Comparison of ENCODE assay signal across 13 cellular contexts in genomic region chr1:104125226-104125625, GRCh38.
"Had no signal": no experiment of that assay in that cellular context is flagged by ENCODE, and none has a peak within 500 bp of the region (broad histone marks: within the 10 kb centered on the region; RNA-seq: fewer than 3 reads in every experiment).

No MANE protein-coding gene starts in this region.

- H3K27me3 ChIP-seq: adrenal gland, cardiac muscle cell, hepatocyte, right atrium auricular region, tibial nerve had no signal

- H3K9me3 ChIP-seq: adrenal gland, prostate gland, right atrium auricular region, tibial nerve had no signal

- H3K27ac ChIP-seq: adrenal gland, cardiac muscle cell, hepatocyte, prostate gland, right atrium auricular region, tibial nerve, WERI-Rb-1 had no signal

- H3K36me3 ChIP-seq: adrenal gland, cardiac muscle cell, prostate gland, right atrium auricular region, tibial nerve, WERI-Rb-1 had no signal

- H2AFZ ChIP-seq: hepatocyte had no signal

- H3K4me1 ChIP-seq: adrenal gland, prostate gland, right atrium auricular region, tibial nerve had no signal

- H3K79me2 ChIP-seq: hepatocyte had no signal

- H3K4me2 ChIP-seq: hepatocyte had no signal

- DNase-seq: activated CD4-positive, alpha-beta T cell treated with anti-CD3 and anti-CD28 coated beads for 1 hour; activated CD8-positive, alpha-beta memory T cell treated with anti-CD3 and anti-CD28 coated beads for 24 hours; activated CD8-positive, alpha-beta memory T cell treated with anti-CD3 and anti-CD28 coated beads, Interleukin-2, amount 50 U/mL, for 48 hours; activated effector memory CD4-positive, alpha-beta T cell treated with anti-CD3 and anti-CD28 coated beads, Interleukin-2, amount 50 U/mL, for 16 hours; activated T-cell treated with anti-CD3 and anti-CD28 coated beads, Interleukin-2, amount 50 U/mL, for 48 hours; adrenal gland; nephron progenitor cell; WERI-Rb-1 had no signal

- H3K4me3 ChIP-seq: adrenal gland, cardiac muscle cell, hepatocyte, prostate gland, right atrium auricular region, tibial nerve had no signal
